In the genomic region with DNA sequence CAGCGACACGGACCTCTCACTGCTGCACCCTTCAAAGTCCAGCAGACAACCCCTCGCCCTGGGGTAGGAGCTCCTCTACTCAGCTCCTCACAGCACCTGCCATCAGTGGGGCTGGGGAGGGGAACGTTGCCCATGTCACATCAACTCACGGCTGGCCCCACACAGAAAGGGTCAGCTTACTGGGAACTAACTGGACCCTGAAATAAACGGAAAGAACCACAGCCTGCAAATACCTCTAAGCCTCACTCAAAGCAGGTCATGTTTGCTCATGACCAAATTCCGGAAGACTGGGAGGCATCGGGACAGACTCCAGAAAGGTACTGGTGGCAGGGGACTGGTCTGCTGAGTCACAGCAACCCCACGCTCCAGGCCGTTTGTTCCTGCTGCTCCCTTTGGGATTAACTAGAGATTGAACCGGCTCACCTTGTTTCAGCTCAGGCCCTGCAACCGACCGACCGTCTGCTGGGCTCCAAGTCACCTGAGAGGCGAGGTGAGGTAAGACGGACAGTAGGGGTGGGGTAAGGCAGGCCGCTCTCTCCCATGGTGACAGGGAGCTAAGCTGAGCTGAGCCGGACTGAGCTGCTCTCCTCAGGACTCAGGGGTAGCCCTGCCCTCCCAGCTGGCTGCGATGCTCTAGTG, we compare ENCODE assay signal across 11 cellular contexts. TPM values are rescaled to one million over a fixed set of nuclear protein-coding genes. Genes with fewer than 3 reads are reported as not detected.
A peak's percentile ranks its signal among the peaks of the same experiment; 100 is the strongest.
DNase-seq lines count a peak whose midpoint lies in the region; ATAC-seq and TF ChIP-seq lines count a peak whose summit lies in the region.
"Had no signal": no experiment of that assay in that cellular context is flagged by ENCODE, and none has a peak within 500 bp of the region (broad histone marks: within the 10 kb centered on the region; RNA-seq: fewer than 3 reads in every experiment).

No MANE protein-coding gene starts in this region.

- H3K36me3 ChIP-seq in heart right ventricle (peaks cover 0 to 17% (median 0%) of the 10 kb centered on the region in 9 donors), body of pancreas (replicated peaks in 1 of 2; ENCODE audit: insufficient read depth in 1 of 2, low read depth in 2 of 2) (no peaks in the 10 kb centered on the region), mesenchymal stem cell (ENCODE audit: control insufficient read depth in 1 of 2, insufficient read depth in 2 of 2, low read depth in 1 of 2, low read length in 2 of 2) (peaks cover 15 to 39% of the 10 kb centered on the region in 2 experiments), testis (ENCODE audit: low read depth, missing control alignments) (no peaks in the 10 kb centered on the region)

- no peak for TF ChIP-seq POLR2A in body of pancreas (IDR thresholded peaks at IDR 0.05)
- no peak for TF ChIP-seq POLR2A in testis (IDR thresholded peaks at IDR 0.05)

- H2BK120ac ChIP-seq in mesenchymal stem cell (ENCODE audit: low read depth, low read length), result no peak overlapping the region

- H3K27ac ChIP-seq in heart right ventricle (peak overlapping the region in 7 of 10 donors; percentile 34 to 90 (median 69)), body of pancreas (peak overlapping the region in 1 of 4 donors; percentile 55), mesenchymal stem cell (ENCODE audit: low read length, poor library complexity, severe bottlenecking) (peak overlapping the region; percentile 75), testis (peak overlapping the region in 1 of 2 donors; percentile 86)

- intact Hi-C loops in heart right ventricle (cut with DNase I), result no loop called here
- intact Hi-C loops in Right ventricle myocardium inferior (cut with DNase I), result no loop called here
- intact Hi-C loops in body of pancreas (cut with DNase I), result no loop called here
- intact Hi-C loops in testis (cut with DNase I; ENCODE audit: low total_unique reads), result no loop called here

- H3K79me1 ChIP-seq in mesenchymal stem cell (replicated peaks; ENCODE audit: low read length, poor library complexity, severe bottlenecking), result peaks cover 1% of the 10 kb centered on the region

- H3K4me3 ChIP-seq in heart right ventricle, result no peak overlapping the region
- H3K4me3 ChIP-seq in body of pancreas, result no peak overlapping the region
- H3K4me3 ChIP-seq in mesenchymal stem cell (ENCODE audit: insufficient read depth in 1 of 2, low read depth in 1 of 2, low read length in 2 of 2), result peak overlapping the region in 1 of 2 experiments; percentile 11
- H3K4me3 ChIP-seq in testis, result no peak overlapping the region
- H3K4me3 ChIP-seq: BLaER1 had no signal

- ATAC-seq in heart right ventricle (peak in 2 of 8 donors; percentile 6 to 25), Right ventricle myocardium inferior (no peak), body of pancreas (peak; percentile 25)

- no peak overlapping the region for H2AFZ ChIP-seq in mesenchymal stem cell (ENCODE audit: low read depth, low read length)

- H4K8ac ChIP-seq in mesenchymal stem cell (ENCODE audit: low read length), result peak overlapping the region; percentile 92

- no peak for TF ChIP-seq CTCF in heart right ventricle (IDR thresholded peaks at IDR 0.05)
- TF ChIP-seq CTCF in body of pancreas (IDR thresholded peaks at IDR 0.05), result no peak
- TF ChIP-seq CTCF in testis (IDR thresholded peaks at IDR 0.05), result no peak

- peak overlapping the region in 1 of 2 experiments; percentile 65 for H3K14ac ChIP-seq in mesenchymal stem cell (ENCODE audit: low read length in 2 of 2)

- peak overlapping the region in 1 of 2 experiments; percentile 86 for H2BK12ac ChIP-seq in mesenchymal stem cell (ENCODE audit: low read length in 2 of 2)

- peaks cover 0 to 53% (median 13%) of the 10 kb centered on the region in 9 donors for H3K4me1 ChIP-seq in heart right ventricle
- H3K4me1 ChIP-seq in body of pancreas, result peaks cover 13% of the 10 kb centered on the region
- peaks cover 27% of the 10 kb centered on the region for H3K4me1 ChIP-seq in mesenchymal stem cell (ENCODE audit: control insufficient read depth, insufficient read depth, low read depth, low read length)
- H3K4me1 ChIP-seq in testis, result peaks cover 14% of the 10 kb centered on the region

- no peak overlapping the region for H3K23ac ChIP-seq in mesenchymal stem cell (ENCODE audit: low read length in 2 of 2)

- DNase-seq in heart right ventricle, result no peak
- DNase-seq in Right ventricle myocardium inferior (ENCODE audit: missing footprints), result no peak
- peak in 1 of 4 donors; percentile 60 for DNase-seq in body of pancreas
- DNase-seq in mesenchymal stem cell, result no peak
- peak; percentile 70 for DNase-seq in ureter (ENCODE audit: low spot score)
- no peak for DNase-seq in NCI-H446 treated with DMSO at 0.1 percent for 48 hours (lab: John Stamatoyannopoulos, UW)
- DNase-seq in NCI-H1417 treated with DMSO at 0.1 percent for 48 hours (lab: John Stamatoyannopoulos, UW), result no peak
- DNase-seq in testis, result no peak
- DNase-seq: NCI-H1092 treated with DMSO at 0.1 percent for 48 hours had no signal

- WGBS in heart right ventricle, 2 donors, result 90% methylated on average over 19 of the region's 19 CpGs
- WGBS in body of pancreas, 2 donors, result 79 to 83% methylated on average over 4 to 15 of the region's 19 CpGs
- WGBS in mesenchymal stem cell, result 86% methylated on average over 19 of the region's 19 CpGs
- 67 to 75% methylated on average over 1 to 14 of the region's 19 CpGs for WGBS in testis, 2 donors

- H3K4me2 ChIP-seq in mesenchymal stem cell (ENCODE audit: low read length, poor library complexity, severe bottlenecking), result no peak overlapping the region

- peak overlapping the region; percentile 86 for H4K91ac ChIP-seq in mesenchymal stem cell (ENCODE audit: low read length)

- no peak overlapping the region for H2BK5ac ChIP-seq in mesenchymal stem cell (ENCODE audit: low read depth, low read length, poor library complexity, severe bottlenecking)

- no peaks in the 10 kb centered on the region for H3K9me3 ChIP-seq in heart right ventricle
- no peaks in the 10 kb centered on the region for H3K9me3 ChIP-seq in body of pancreas
- H3K9me3 ChIP-seq in mesenchymal stem cell (ENCODE audit: control insufficient read depth, low read length), result no peaks in the 10 kb centered on the region
- no peaks in the 10 kb centered on the region for H3K9me3 ChIP-seq in testis

- H3K18ac ChIP-seq in mesenchymal stem cell (ENCODE audit: low read depth in 1 of 2, low read length in 2 of 2), result peak overlapping the region; percentile 53 to 87

- H2BK15ac ChIP-seq in mesenchymal stem cell (ENCODE audit: low read depth, poor library complexity, severe bottlenecking), result no peak overlapping the region

- H3K27me3 ChIP-seq in heart right ventricle (no peaks in the 10 kb centered on the region), body of pancreas (no peaks in the 10 kb centered on the region), mesenchymal stem cell (ENCODE audit: control insufficient read depth in 1 of 2, insufficient read depth in 1 of 2, low read length in 2 of 2) (peaks cover 0 to 15% of the 10 kb centered on the region in 2 experiments), testis (no peaks in the 10 kb centered on the region)

- peak overlapping the region in 1 of 2 experiments; percentile 88 for H3K4ac ChIP-seq in mesenchymal stem cell (ENCODE audit: low read depth in 1 of 2, low read length in 2 of 2)

- peak overlapping the region; percentile 88 for H3K9ac ChIP-seq in mesenchymal stem cell (ENCODE audit: low read length)
- H3K9ac ChIP-seq: BLaER1 had no signal

- H2AK5ac ChIP-seq in mesenchymal stem cell (ENCODE audit: low read length, severe bottlenecking), result peak overlapping the region; percentile 74

RNA-seq across cellular contexts. Expression of a gene that starts 5.6 kb away (rescaled TPM):
- total RNA-seq in heart right ventricle (10 to 100 TPM in 4 of 10 donors, 1 to 10 TPM in 6; 5.0 to 20.9 (median 8.5) TPM), Right ventricle myocardium inferior (15.0 TPM), body of pancreas (10 to 100 TPM in 1 of 2 donors, 1 to 10 TPM in 1; 7.6 to 16.1 TPM), ureter (52.3 TPM), testis (100 to 1,000 TPM; 263 to 419 TPM)
- polyA plus RNA-seq in heart right ventricle (10 to 100 TPM; 10.3 to 19.2 TPM), testis (ENCODE audit: insufficient read depth, low read depth, low replicate concordance) (206 TPM)
- polyA plus RNA-seq in mesenchymal stem cell (2013, experiment 1 of 2), result 165 TPM
- 165 TPM for polyA plus RNA-seq in mesenchymal stem cell (2013, experiment 2 of 2)

RNA-seq across cellular contexts. Expression of a gene that starts 6.4 kb away (rescaled TPM):
- 10 to 100 TPM; 11.6 to 21.7 (median 15.1) TPM for total RNA-seq in heart right ventricle
- polyA plus RNA-seq in heart right ventricle, result 10 to 100 TPM; 14.6 to 27.0 TPM
- total RNA-seq in Right ventricle myocardium inferior, result 15.5 TPM
- 10 to 100 TPM in 1 of 2 donors, 1 to 10 TPM in 1; 9.9 to 11.9 TPM for total RNA-seq in body of pancreas
- polyA plus RNA-seq in mesenchymal stem cell (2013, experiment 1 of 2), result 23.0 TPM
- polyA plus RNA-seq in mesenchymal stem cell (2013, experiment 2 of 2), result 21.9 TPM
- 28.5 TPM for total RNA-seq in ureter
- 10 to 100 TPM; 28.1 to 38.7 TPM for total RNA-seq in testis
- polyA plus RNA-seq in testis (ENCODE audit: insufficient read depth, low read depth, low replicate concordance), result 27.9 TPM

RNA-seq across cellular contexts. Expression of a gene that starts 25.0 kb away (rescaled TPM):
- total RNA-seq in heart right ventricle, result 10 to 100 TPM; 36.5 to 73.9 (median 48.4) TPM
- 10 to 100 TPM; 69.1 to 76.6 TPM for polyA plus RNA-seq in heart right ventricle
- total RNA-seq in Right ventricle myocardium inferior, result 62.1 TPM
- 10 to 100 TPM; 32.3 to 48.3 TPM for total RNA-seq in body of pancreas
- polyA plus RNA-seq in mesenchymal stem cell (2013, experiment 1 of 2), result 27.0 TPM
- 24.3 TPM for polyA plus RNA-seq in mesenchymal stem cell (2013, experiment 2 of 2)
- 46.3 TPM for total RNA-seq in ureter
- total RNA-seq in testis, result 10 to 100 TPM; 24.7 to 41.1 TPM
- polyA plus RNA-seq in testis (ENCODE audit: insufficient read depth, low read depth, low replicate concordance), result 24.0 TPM

RNA-seq across cellular contexts. Expression of a gene that starts 43.9 kb away (rescaled TPM):
- not detected for total RNA-seq in heart right ventricle
- polyA plus RNA-seq in heart right ventricle, result not detected
- total RNA-seq in Right ventricle myocardium inferior, result not detected
- total RNA-seq in body of pancreas, result not detected
- polyA plus RNA-seq in mesenchymal stem cell (2013, experiment 1 of 2), result not detected
- polyA plus RNA-seq in mesenchymal stem cell (2013, experiment 2 of 2), result not detected
- total RNA-seq in ureter, result not detected
- total RNA-seq in testis, result 10 to 100 TPM; 14.7 to 18.1 TPM
- 7.1 TPM for polyA plus RNA-seq in testis (ENCODE audit: insufficient read depth, low read depth, low replicate concordance)
- total RNA-seq: lower leg skin had no signal

RNA-seq across cellular contexts. Expression of a gene that starts 50.6 kb away (rescaled TPM):
- total RNA-seq in heart right ventricle, result 10 to 100 TPM in 7 of 10 donors, 1 to 10 TPM in 3; 8.7 to 19.8 (median 11.7) TPM
- 10 to 100 TPM; 11.9 to 38.1 TPM for polyA plus RNA-seq in heart right ventricle
- total RNA-seq in Right ventricle myocardium inferior, result 13.0 TPM
- 10 to 100 TPM; 18.9 to 24.7 TPM for total RNA-seq in body of pancreas
- polyA plus RNA-seq in mesenchymal stem cell (2013, experiment 1 of 2), result 27.5 TPM
- 27.3 TPM for polyA plus RNA-seq in mesenchymal stem cell (2013, experiment 2 of 2)
- total RNA-seq in ureter, result 23.4 TPM
- total RNA-seq in testis, result 10 to 100 TPM; 25.0 to 26.5 TPM
- polyA plus RNA-seq in testis (ENCODE audit: insufficient read depth, low read depth, low replicate concordance), result 22.4 TPM
